8 cellular contexts compared by ENCODE assay signal in the genomic region with DNA sequence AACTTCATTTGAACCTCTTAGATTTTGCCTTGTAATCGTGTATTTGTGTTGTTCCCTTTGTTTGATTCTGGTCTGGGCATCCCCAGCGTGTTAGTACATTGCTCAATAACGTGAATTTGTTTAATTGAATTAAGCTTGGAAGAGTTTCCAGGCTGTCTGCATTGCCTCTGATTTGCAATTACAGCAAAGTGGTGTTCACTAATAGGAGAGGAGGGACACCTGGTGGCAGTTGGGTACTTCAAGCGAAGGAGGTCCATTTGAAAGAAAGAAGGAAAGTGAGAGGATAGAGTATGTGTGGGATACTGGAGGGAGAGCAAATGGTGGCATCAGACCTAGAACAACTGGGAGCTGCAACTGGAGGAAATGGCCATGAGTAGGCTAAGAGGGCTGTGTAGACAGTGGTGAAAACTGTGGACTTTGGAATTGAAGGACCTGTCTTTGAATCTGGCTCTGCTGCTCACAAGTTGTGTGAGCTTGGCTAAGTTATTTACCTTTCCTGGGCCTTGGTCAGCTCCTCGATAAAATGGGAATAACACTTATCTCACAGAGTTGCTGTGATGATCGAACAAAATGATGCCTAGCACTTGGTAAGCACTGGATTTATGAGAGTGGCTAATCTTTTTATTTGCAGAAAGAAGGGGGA. TPM values are rescaled to one million over a fixed set of nuclear protein-coding genes. Genes with fewer than 3 reads are reported as not detected.
A peak's percentile ranks its signal among the peaks of the same experiment; 100 is the strongest.
DNase-seq lines count a peak whose midpoint lies in the region; FAIRE-seq and TF ChIP-seq lines count a peak whose summit lies in the region.

No MANE protein-coding gene starts in this region.

- TF ChIP-seq RAD21 in H1 (IDR thresholded peaks at IDR 0.05 in 1 of 2, conservative IDR thresholded peaks at IDR 0.05 in 1 of 2; ENCODE audit: low read depth in 2 of 2, low read length in 2 of 2) = peak; percentile 89 to 94

- no peaks in the 10 kb centered on the region for H3K79me1 ChIP-seq in H1 (ENCODE audit: low read depth, low read length)

- no peak overlapping the region for H2BK5ac ChIP-seq in H1 (ENCODE audit: low read depth, low read length)

- no peaks in the 10 kb centered on the region for H3K9me3 ChIP-seq in HAP-1
- no peaks in the 10 kb centered on the region for H3K9me3 ChIP-seq in H1 (ENCODE audit: insufficient read depth in 2 of 2, low read depth in 1 of 2, low read length in 1 of 2)
- no peaks in the 10 kb centered on the region for H3K9me3 ChIP-seq in muscle layer of duodenum (ENCODE audit: control insufficient read depth in 1 of 2, low read length in 2 of 2)

- H3K27ac ChIP-seq in H1 (ENCODE audit: low read depth, low read length) = no peak overlapping the region
- H3K27ac ChIP-seq in muscle layer of duodenum (ENCODE audit: low read length) = peak overlapping the region; percentile 37

- H4K8ac ChIP-seq in H1 (ENCODE audit: extremely low read depth, insufficient read depth, low read length) = no peak overlapping the region

- H3K14ac ChIP-seq in H1 (ENCODE audit: insufficient read length) = no peak overlapping the region

- H4K91ac ChIP-seq in H1 (replicated peaks; ENCODE audit: insufficient read length, low read length) = no peak overlapping the region

- peak overlapping the region; percentile 63; the same call in 1 of the 2 replicates for H2AFZ ChIP-seq in H1 (ENCODE audit: low read length)

- DNase-seq in SIG-M5 treated with dmso at 0.1 percent for 504 hours (lab: John Stamatoyannopoulos, UW; ENCODE audit: unreplicated experiment) = peak; percentile 27
- no peak for DNase-seq in SIG-M5 (lab: John Stamatoyannopoulos, UW)
- DNase-seq in HAP-1 (ENCODE audit: low spot score in 2 of 2) = peak; percentile 25 to 57
- peak; percentile 61 for DNase-seq in NCI-H1105 treated with DMSO at 0.1 percent for 48 hours (lab: John Stamatoyannopoulos, UW)
- peak; percentile 7 for DNase-seq in UCSD-AML1 (lab: John Stamatoyannopoulos, UW; ENCODE audit: unreplicated experiment)
- DNase-seq in H1 (ENCODE audit: low read depth in 1 of 2, low spot score in 2 of 2) = peak in 1 of 2 experiments; percentile 23
- DNase-seq in activated CD4-positive, CD25-positive, alpha-beta regulatory T cell treated with anti-CD3 and anti-CD28 coated beads, Interleukin-2, amount 50 U/mL, for 72 hours = no peak

- no peak overlapping the region for H2BK15ac ChIP-seq in H1 (ENCODE audit: low read length)

- no peak overlapping the region for H3K56ac ChIP-seq in H1 (replicated peaks; ENCODE audit: insufficient read length, low read depth, low read length)

- no peak overlapping the region for H2AK5ac ChIP-seq in H1 (ENCODE audit: low read depth, low read length)

- no peak overlapping the region for H3K18ac ChIP-seq in H1 (ENCODE audit: extremely low read depth, low read length)

- no peaks in the 10 kb centered on the region for H3K4me1 ChIP-seq in HAP-1
- H3K4me1 ChIP-seq in H1 (replicated peaks in 1 of 4; ENCODE audit: control insufficient read depth in 3 of 4, insufficient read depth in 4 of 4, low read length in 3 of 4) = no peaks in the 10 kb centered on the region
- H3K4me1 ChIP-seq in muscle layer of duodenum (ENCODE audit: control insufficient read depth in 1 of 2, insufficient read depth in 2 of 2, low read length in 2 of 2) = no peaks in the 10 kb centered on the region

- H2BK12ac ChIP-seq in H1 (ENCODE audit: low read depth, low read length) = no peak overlapping the region

- H3K79me2 ChIP-seq in H1 (ENCODE audit: control insufficient read depth in 1 of 2, insufficient read depth in 2 of 2, low read length in 2 of 2) = no peaks in the 10 kb centered on the region

- H2BK20ac ChIP-seq in H1 (ENCODE audit: low read length) = no peak overlapping the region

- no peak overlapping the region for H3K9ac ChIP-seq in H1 (replicated peaks in 1 of 4; ENCODE audit: extremely low read depth in 1 of 4, low read depth in 3 of 4, low read length in 3 of 4)

- H3K36me3 ChIP-seq in HAP-1 (replicated peaks) (no peaks in the 10 kb centered on the region), H1 (ENCODE audit: control insufficient read depth in 2 of 4, insufficient read depth in 4 of 4, low read length in 3 of 4) (no peaks in the 10 kb centered on the region), muscle layer of duodenum (ENCODE audit: control insufficient read depth in 1 of 2, insufficient read depth in 2 of 2, low read length in 2 of 2) (no peaks in the 10 kb centered on the region)

- H3K4me3 ChIP-seq in HAP-1 (no peak overlapping the region), H1 (ENCODE audit: extremely low read depth in 1 of 4, insufficient read depth in 2 of 4, low read depth in 3 of 4, low read length in 4 of 4) (no peak overlapping the region), muscle layer of duodenum (ENCODE audit: low read depth in 1 of 2, low read length in 2 of 2) (no peak overlapping the region)

- H3K23me2 ChIP-seq in H1 (ENCODE audit: low read depth, low read length) = no peaks in the 10 kb centered on the region

- H4K20me1 ChIP-seq in H1 (replicated peaks in 1 of 2; ENCODE audit: control insufficient read depth in 1 of 2, insufficient read depth in 2 of 2, low read length in 2 of 2) = no peaks in the 10 kb centered on the region

- TF ChIP-seq CTCF in H1 (IDR thresholded peaks at IDR 0.05; ENCODE audit: control extremely low read depth in 1 of 3, insufficient read depth in 1 of 3, low read depth in 1 of 3, low read length in 3 of 3) = peak in 2 of 3 experiments; percentile 71 to 73; a peak in 3 of 4 replicates

- POLR2A ChIA-PET in H1 (lab: Charles Lee; ENCODE audit: partially characterized antibody) = interaction anchor here (1.0 to 1.3 kb wide), 2 partner anchors 39 to 44 kb away, joined by 3 to 11 read pairs; no protein-coding TSS in a partner anchor

- no peak for TF ChIP-seq EP300 in H1 (IDR thresholded peaks at IDR 0.05; ENCODE audit: borderline replicate concordance in 1 of 2, low read depth in 2 of 2, low read length in 2 of 2)

- peak; percentile 75 for FAIRE-seq in H1 (lab: Jason Lieb, UNC)

- H4K5ac ChIP-seq in H1 (ENCODE audit: insufficient read length, low read depth, low read length) = no peak overlapping the region

- H2BK120ac ChIP-seq in H1 (replicated peaks; ENCODE audit: low read depth, low read length) = no peak overlapping the region

- H3K4me2 ChIP-seq in H1 (ENCODE audit: insufficient read depth in 1 of 2, low read depth in 2 of 2, low read length in 2 of 2) = no peak overlapping the region

- WGBS in H1 (ENCODE audit: extremely low coverage in 1 of 2, insufficient coverage in 1 of 2, insufficient read length in 1 of 2, insufficient replicate concordance in 2 of 2, low coverage in 1 of 2, low lambda C conversion rate in 2 of 2, missing lambda C conversion rate in 1 of 2), 2 experiments = 51% methylated on average over 6 of the region's 6 CpGs; no CpG with 5 or more reads in 1 of the 2 experiments

- no peak overlapping the region for H3K23ac ChIP-seq in H1 (ENCODE audit: insufficient read length)

- H3K27me3 ChIP-seq in HAP-1 (ENCODE audit: low read depth) (no peaks in the 10 kb centered on the region), H1 (replicated peaks in 1 of 4; ENCODE audit: control insufficient read depth in 3 of 4, extremely low read depth in 1 of 4, insufficient read depth in 3 of 4, low read length in 3 of 4) (no peaks in the 10 kb centered on the region; a peak in 1 of 7 replicates), muscle layer of duodenum (ENCODE audit: low read depth, low read length) (no peaks in the 10 kb centered on the region)

- in situ Hi-C loops in HAP-1 (cut with MboI; ENCODE audit: low sequenced_read_pairs) = loop anchor here (10.0 kb wide), 1 partner anchor 751 kb away; no protein-coding TSS in a partner anchor

- no peak overlapping the region for H3K4ac ChIP-seq in H1 (replicated peaks; ENCODE audit: insufficient read length, low read depth, low read length)

- no peak for TF ChIP-seq POLR2A in H1 (IDR thresholded peaks at IDR 0.05; ENCODE audit: control extremely low read depth in 1 of 2, low read depth in 2 of 2, low read length in 2 of 2)

- CTCF ChIA-PET in H1 (lab: Charles Lee; ENCODE audit: partially characterized antibody) = interaction anchor here (0.6 to 4.1 kb wide), 40 partner anchors 9 to 1023 kb away, joined by 3 to 39 read pairs (median 4); partner anchors contain the start of gene LSMEM1

TF ChIP-seq in H1, 55 proteins besides CTCF, POLR2A, EP300 and RAD21:
- peak; percentile 68; the same call in 1 of the 2 replicates for TF ChIP-seq CEBPB (IDR thresholded peaks at IDR 0.05; ENCODE audit: low read depth, low read length)
- peak; percentile 58; the same call in 1 of the 2 replicates for TF ChIP-seq YY1 (IDR thresholded peaks at IDR 0.05; ENCODE audit: low read depth, low read length)
- TF ChIP-seq CBX8 (IDR thresholded peaks at IDR 0.05; ENCODE audit: borderline replicate concordance, low read depth, low read length) = no peak
TF ChIP-seq in H1: peak in this region for 2.

RNA-seq across cellular contexts. Expression of gene LSMEM1, which starts 15.2 kb away (rescaled TPM):
- total RNA-seq in H1 (2021; fragmentation: NEBNext Ultra II Directional; extraction: Animal tissue kit (Norgen Biotek cat#: 25700)) = 1.1 and 2.2 TPM in 2 replicates
- polyA plus RNA-seq in H1 (2011; rRNA removed) = 0.16 and 0.33 TPM in 2 replicates
- polyA plus RNA-seq in H1 (2011; cell fraction: cytosol; rRNA removed) = 0.61 TPM
- 0.54 TPM for polyA plus RNA-seq in H1 (2011; cell fraction: nucleus; rRNA removed)
- 0.64 to 2.3 TPM (median 0.90 TPM) in 4 replicates for polyA plus RNA-seq in H1 (2012, experiment 1 of 2)
- not detected for polyA plus RNA-seq in H1 (2012, experiment 2 of 2)
- 0.87 TPM for polyA plus RNA-seq in H1 (2013, experiment 1 of 2)
- polyA plus RNA-seq in H1 (2013, experiment 2 of 2) = 1.2 TPM
- polyA minus RNA-seq in H1 (2011; rRNA and poly(A)+ RNA removed) = not detected in 2 replicates
- not detected for polyA minus RNA-seq in H1 (2011; cell fraction: cytosol; rRNA and poly(A)+ RNA removed)
- polyA minus RNA-seq in H1 (2011; cell fraction: nucleus; rRNA and poly(A)+ RNA removed) = 1.3 TPM

RNA-seq across cellular contexts. Expression of gene IFRD1, which starts 45.7 kb away (rescaled TPM):
- 50.4 and 50.5 TPM in 2 replicates for total RNA-seq in H1 (2021; fragmentation: NEBNext Ultra II Directional; extraction: Animal tissue kit (Norgen Biotek cat#: 25700))
- 17.1 and 23.0 TPM in 2 replicates for polyA plus RNA-seq in H1 (2011; rRNA removed)
- polyA plus RNA-seq in H1 (2011; cell fraction: cytosol; rRNA removed) = 35.7 TPM
- polyA plus RNA-seq in H1 (2011; cell fraction: nucleus; rRNA removed) = 35.8 TPM
- 21.6 to 48.4 TPM (median 26.3 TPM) in 4 replicates for polyA plus RNA-seq in H1 (2012, experiment 1 of 2)
- polyA plus RNA-seq in H1 (2012, experiment 2 of 2) = 3.2 TPM
- polyA plus RNA-seq in H1 (2013, experiment 1 of 2) = 31.7 TPM
- polyA plus RNA-seq in H1 (2013, experiment 2 of 2) = 31.0 TPM
- 30.4 and 42.0 TPM in 2 replicates for polyA minus RNA-seq in H1 (2011; rRNA and poly(A)+ RNA removed)
- polyA minus RNA-seq in H1 (2011; cell fraction: cytosol; rRNA and poly(A)+ RNA removed) = 19.4 TPM
- polyA minus RNA-seq in H1 (2011; cell fraction: nucleus; rRNA and poly(A)+ RNA removed) = 72.0 TPM

Comparison
In these comparisons a context has a peak if more than half of its experiments do, and no peak if none do; other contexts are left out.
1. DNase-seq: peak in SIG-M5 treated with dmso at 0.1 percent for 504 hours (single experiment), HAP-1 (2 of 2), NCI-H1105 treated with DMSO at 0.1 percent for 48 hours (single experiment) and UCSD-AML1 (single experiment); none in SIG-M5 (single experiment) and activated CD4-positive, CD25-positive, alpha-beta regulatory T cell treated with anti-CD3 and anti-CD28 coated beads, Interleukin-2, amount 50 U/mL, for 72 hours (single experiment).